8 cellular contexts compared by ENCODE assay signal in genomic region chr14:58072288-58073071, GRCh38.
A peak's percentile ranks its signal among the peaks of the same experiment; 100 is the strongest.
DNase-seq lines count a peak whose midpoint lies in the region; ATAC-seq lines count a peak whose summit lies in the region.

No MANE protein-coding gene starts in this region.

- DNase-seq in activated CD8-positive, alpha-beta memory T cell treated with anti-CD3 and anti-CD28 coated beads, Interleukin-2, amount 50 U/mL, for 4 hours, result peak; percentile 19
- no peak for DNase-seq in activated CD8-positive, alpha-beta memory T cell treated with anti-CD3 and anti-CD28 coated beads for 24 hours
- DNase-seq in NCI-H1436 treated with DMSO at 0.1 percent for 48 hours (lab: John Stamatoyannopoulos, UW), result peak; percentile 67
- DNase-seq in SW480 (ENCODE audit: low spot score), result peak; percentile 75
- peak; percentile 58 for DNase-seq in cerebellum (ENCODE audit: low spot score)
- DNase-seq in left colon, result peak; percentile 22 to 23
- peak; percentile 1 to 18 for DNase-seq in stimulated activated CD4-positive, alpha-beta T cell treated with anti-CD3 and anti-CD28 coated beads, Interleukin-4, amount 100 ng/mL, for 4 hours

- peak; percentile 80 for ATAC-seq in HG02870 (IDR thresholded peaks at IDR 0.05; ENCODE audit: unreplicated experiment)
- peak; percentile 75 for ATAC-seq in left colon

- intact Hi-C loops in left colon (cut with DNase I, micrococcal nuclease), result loop anchor here in 1 of 2 donors (5.0 kb wide), 1 partner anchor 585 kb away; no protein-coding TSS in a partner anchor
